In genomic region chr12:10891937-10892336, GRCh38 we compare ENCODE assay signal across 2 cellular contexts.
TF ChIP-seq lines count a peak whose summit lies in the region.

No MANE protein-coding gene starts in this region.

TF ChIP-seq in WTC11, 78 proteins besides CTCF, POLR2A, EP300 and RAD21 (continued from another document):
- TF ChIP-seq, protein P1, sequence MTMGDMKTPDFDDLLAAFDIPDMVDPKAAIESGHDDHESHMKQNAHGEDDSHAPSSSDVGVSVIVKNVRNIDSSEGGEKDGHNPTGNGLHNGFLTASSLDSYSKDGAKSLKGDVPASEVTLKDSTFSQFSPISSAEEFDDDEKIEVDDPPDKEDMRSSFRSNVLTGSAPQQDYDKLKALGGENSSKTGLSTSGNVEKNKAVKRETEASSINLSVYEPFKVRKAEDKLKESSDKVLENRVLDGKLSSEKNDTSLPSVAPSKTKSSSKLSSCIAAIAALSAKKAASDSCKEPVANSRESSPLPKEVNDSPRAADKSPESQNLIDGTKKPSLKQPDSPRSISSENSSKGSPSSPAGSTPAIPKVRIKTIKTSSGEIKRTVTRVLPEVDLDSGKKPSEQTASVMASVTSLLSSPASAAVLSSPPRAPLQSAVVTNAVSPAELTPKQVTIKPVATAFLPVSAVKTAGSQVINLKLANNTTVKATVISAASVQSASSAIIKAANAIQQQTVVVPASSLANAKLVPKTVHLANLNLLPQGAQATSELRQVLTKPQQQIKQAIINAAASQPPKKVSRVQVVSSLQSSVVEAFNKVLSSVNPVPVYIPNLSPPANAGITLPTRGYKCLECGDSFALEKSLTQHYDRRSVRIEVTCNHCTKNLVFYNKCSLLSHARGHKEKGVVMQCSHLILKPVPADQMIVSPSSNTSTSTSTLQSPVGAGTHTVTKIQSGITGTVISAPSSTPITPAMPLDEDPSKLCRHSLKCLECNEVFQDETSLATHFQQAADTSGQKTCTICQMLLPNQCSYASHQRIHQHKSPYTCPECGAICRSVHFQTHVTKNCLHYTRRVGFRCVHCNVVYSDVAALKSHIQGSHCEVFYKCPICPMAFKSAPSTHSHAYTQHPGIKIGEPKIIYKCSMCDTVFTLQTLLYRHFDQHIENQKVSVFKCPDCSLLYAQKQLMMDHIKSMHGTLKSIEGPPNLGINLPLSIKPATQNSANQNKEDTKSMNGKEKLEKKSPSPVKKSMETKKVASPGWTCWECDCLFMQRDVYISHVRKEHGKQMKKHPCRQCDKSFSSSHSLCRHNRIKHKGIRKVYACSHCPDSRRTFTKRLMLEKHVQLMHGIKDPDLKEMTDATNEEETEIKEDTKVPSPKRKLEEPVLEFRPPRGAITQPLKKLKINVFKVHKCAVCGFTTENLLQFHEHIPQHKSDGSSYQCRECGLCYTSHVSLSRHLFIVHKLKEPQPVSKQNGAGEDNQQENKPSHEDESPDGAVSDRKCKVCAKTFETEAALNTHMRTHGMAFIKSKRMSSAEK (CRISPR knock-in tag; IDR thresholded peaks at IDR 0.05; ENCODE audit: borderline replicate concordance), result no peak
- no peak for TF ChIP-seq ATF6 (CRISPR knock-in tag; IDR thresholded peaks at IDR 0.05)
TF ChIP-seq in WTC11: peak in this region for 1.

TF ChIP-seq in liver, 16 proteins besides CTCF, POLR2A, EP300 and RAD21 (continued from another document):
- TF ChIP-seq, protein P2, sequence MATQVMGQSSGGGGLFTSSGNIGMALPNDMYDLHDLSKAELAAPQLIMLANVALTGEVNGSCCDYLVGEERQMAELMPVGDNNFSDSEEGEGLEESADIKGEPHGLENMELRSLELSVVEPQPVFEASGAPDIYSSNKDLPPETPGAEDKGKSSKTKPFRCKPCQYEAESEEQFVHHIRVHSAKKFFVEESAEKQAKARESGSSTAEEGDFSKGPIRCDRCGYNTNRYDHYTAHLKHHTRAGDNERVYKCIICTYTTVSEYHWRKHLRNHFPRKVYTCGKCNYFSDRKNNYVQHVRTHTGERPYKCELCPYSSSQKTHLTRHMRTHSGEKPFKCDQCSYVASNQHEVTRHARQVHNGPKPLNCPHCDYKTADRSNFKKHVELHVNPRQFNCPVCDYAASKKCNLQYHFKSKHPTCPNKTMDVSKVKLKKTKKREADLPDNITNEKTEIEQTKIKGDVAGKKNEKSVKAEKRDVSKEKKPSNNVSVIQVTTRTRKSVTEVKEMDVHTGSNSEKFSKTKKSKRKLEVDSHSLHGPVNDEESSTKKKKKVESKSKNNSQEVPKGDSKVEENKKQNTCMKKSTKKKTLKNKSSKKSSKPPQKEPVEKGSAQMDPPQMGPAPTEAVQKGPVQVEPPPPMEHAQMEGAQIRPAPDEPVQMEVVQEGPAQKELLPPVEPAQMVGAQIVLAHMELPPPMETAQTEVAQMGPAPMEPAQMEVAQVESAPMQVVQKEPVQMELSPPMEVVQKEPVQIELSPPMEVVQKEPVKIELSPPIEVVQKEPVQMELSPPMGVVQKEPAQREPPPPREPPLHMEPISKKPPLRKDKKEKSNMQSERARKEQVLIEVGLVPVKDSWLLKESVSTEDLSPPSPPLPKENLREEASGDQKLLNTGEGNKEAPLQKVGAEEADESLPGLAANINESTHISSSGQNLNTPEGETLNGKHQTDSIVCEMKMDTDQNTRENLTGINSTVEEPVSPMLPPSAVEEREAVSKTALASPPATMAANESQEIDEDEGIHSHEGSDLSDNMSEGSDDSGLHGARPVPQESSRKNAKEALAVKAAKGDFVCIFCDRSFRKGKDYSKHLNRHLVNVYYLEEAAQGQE (IDR thresholded peaks at IDR 0.05), result peak; percentile 27
- TF ChIP-seq HNF4A (conservative IDR thresholded peaks at IDR 0.05), result peak; percentile 96 to 97
- peak; percentile 79 for TF ChIP-seq SP1 (IDR thresholded peaks at IDR 0.05)
- peak; percentile 73 to 86 for TF ChIP-seq RXRA (IDR thresholded peaks at IDR 0.05)
- TF ChIP-seq EGR1 (IDR thresholded peaks at IDR 0.05; ENCODE audit: low read depth in 2 of 2), result no peak
- TF ChIP-seq, protein P3, sequence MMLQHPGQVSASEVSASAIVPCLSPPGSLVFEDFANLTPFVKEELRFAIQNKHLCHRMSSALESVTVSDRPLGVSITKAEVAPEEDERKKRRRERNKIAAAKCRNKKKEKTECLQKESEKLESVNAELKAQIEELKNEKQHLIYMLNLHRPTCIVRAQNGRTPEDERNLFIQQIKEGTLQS (IDR thresholded peaks at IDR 0.05), result peak; percentile 83
- no peak for TF ChIP-seq TAF1 (conservative IDR thresholded peaks at IDR 0.05)
- TF ChIP-seq MAX (IDR thresholded peaks at IDR 0.05), result peak; percentile 53
- peak; percentile 74 for TF ChIP-seq FOXA2 (IDR thresholded peaks at IDR 0.05)
- TF ChIP-seq JUND (IDR thresholded peaks at IDR 0.05), result peak; percentile 77 to 92
- TF ChIP-seq GABPA (IDR thresholded peaks at IDR 0.05 in 1 of 2, conservative IDR thresholded peaks at IDR 0.05 in 1 of 2), result peak in 1 of 2 donors; percentile 48
- TF ChIP-seq, protein P4, sequence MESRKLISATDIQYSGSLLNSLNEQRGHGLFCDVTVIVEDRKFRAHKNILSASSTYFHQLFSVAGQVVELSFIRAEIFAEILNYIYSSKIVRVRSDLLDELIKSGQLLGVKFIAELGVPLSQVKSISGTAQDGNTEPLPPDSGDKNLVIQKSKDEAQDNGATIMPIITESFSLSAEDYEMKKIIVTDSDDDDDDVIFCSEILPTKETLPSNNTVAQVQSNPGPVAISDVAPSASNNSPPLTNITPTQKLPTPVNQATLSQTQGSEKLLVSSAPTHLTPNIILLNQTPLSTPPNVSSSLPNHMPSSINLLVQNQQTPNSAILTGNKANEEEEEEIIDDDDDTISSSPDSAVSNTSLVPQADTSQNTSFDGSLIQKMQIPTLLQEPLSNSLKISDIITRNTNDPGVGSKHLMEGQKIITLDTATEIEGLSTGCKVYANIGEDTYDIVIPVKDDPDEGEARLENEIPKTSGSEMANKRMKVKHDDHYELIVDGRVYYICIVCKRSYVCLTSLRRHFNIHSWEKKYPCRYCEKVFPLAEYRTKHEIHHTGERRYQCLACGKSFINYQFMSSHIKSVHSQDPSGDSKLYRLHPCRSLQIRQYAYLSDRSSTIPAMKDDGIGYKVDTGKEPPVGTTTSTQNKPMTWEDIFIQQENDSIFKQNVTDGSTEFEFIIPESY (IDR thresholded peaks at IDR 0.05), result peak; percentile 69
- peak; percentile 78 for TF ChIP-seq YY1 (IDR thresholded peaks at IDR 0.05)
